In the genomic region with DNA sequence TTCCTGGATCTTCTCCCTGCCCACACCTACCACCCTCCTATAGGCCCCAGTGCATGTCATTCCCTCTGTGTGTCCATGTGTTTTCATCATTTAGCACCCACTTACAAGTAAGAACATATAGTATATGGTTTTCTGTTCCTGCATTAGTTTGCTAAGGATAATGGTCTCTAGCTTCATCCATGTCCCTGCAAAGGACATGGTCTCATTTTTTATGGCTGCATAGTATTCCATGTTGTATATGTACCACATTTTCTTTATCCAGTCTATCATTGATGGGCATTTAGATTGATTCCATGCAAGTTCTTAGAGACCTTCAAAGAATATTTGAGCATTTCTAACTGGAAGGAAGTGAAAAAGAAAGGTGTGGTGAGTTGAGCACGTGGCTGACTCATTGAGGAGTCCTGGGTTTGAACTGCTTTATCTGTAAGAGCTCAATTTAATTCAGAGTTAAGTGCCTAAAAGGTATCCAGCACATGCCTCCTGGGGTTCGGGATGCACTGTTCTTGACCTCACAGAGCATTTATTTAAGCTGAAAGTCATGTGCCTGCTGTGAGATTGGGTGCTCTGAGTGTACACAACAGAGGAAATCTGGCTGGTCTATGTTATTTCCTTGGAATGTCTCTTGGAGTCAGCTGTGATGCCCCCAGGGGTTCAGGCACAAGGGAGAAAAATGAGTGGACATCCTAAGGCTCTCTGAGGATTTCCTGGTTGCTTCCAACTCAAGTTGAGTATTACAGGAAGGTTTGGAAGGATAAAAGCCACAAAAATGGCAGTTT, we compare ENCODE assay signal across 28 cellular contexts. TPM values are rescaled to one million over a fixed set of nuclear protein-coding genes. Genes with fewer than 3 reads are reported as not detected.
"Had no signal": no experiment of that assay in that cellular context is flagged by ENCODE, and none has a peak within 500 bp of the region (broad histone marks: within the 10 kb centered on the region; RNA-seq: fewer than 3 reads in every experiment).

No MANE protein-coding gene starts in this region.

- H3K9me3 Mint-ChIP-seq: activated CD8-positive, alpha-beta T cell treated with anti-CD3 and anti-CD28 coated beads for 36 hours; activated naive CD4-positive, alpha-beta T cell treated with anti-CD3 and anti-CD28 coated beads, Interleukin-2, amount 10 ng/mL, durations not matched to agents 7 days and 5 days; mesothelial cell of epicardium; neural progenitor cell had no signal

- H3K36me3 Mint-ChIP-seq: activated CD8-positive, alpha-beta memory T cell treated with anti-CD3 and anti-CD28 coated beads, Interleukin-2, amount 10 ng/mL, durations not matched to agents 7 days and 5 days; activated naive CD4-positive, alpha-beta T cell treated with anti-CD3 and anti-CD28 coated beads, Interleukin-2, amount 10 ng/mL, durations not matched to agents 7 days and 5 days; immature natural killer cell; mesothelial cell of epicardium; naive thymus-derived CD8-positive, alpha-beta T cell; neural progenitor cell; stimulated activated effector memory CD8-positive, alpha-beta T cell treated with anti-CD3 and anti-CD28 coated beads, Interleukin-12 subunit alpha, Interleukin-12 subunit beta, amount 100 ng/mL, for 72 hours had no signal

- H3K4me3 ChIP-seq: cardiac muscle cell, neural progenitor cell, stomach, transverse colon, uterus had no signal

- H3K36me3 ChIP-seq: cardiac muscle cell, neural progenitor cell, stomach, transverse colon, uterus had no signal

- H3K4me2 ChIP-seq: neural progenitor cell had no signal

- H3K27me3 Mint-ChIP-seq: activated CD8-positive, alpha-beta memory T cell treated with anti-CD3 and anti-CD28 coated beads, Interleukin-2, amount 10 ng/mL, durations not matched to agents 7 days and 5 days; activated CD8-positive, alpha-beta T cell treated with anti-CD3 and anti-CD28 coated beads for 36 hours; activated naive CD4-positive, alpha-beta T cell treated with anti-CD3 and anti-CD28 coated beads, Interleukin-2, amount 10 ng/mL, durations not matched to agents 7 days and 5 days; naive thymus-derived CD8-positive, alpha-beta T cell had no signal

- H3K9me3 ChIP-seq: stomach, transverse colon, uterus had no signal

- DNase-seq: activated CD4-positive, alpha-beta T cell treated with anti-CD3 and anti-CD28 coated beads for 48 hours; activated CD8-positive, alpha-beta memory T cell treated with anti-CD3 and anti-CD28 coated beads, Interleukin-2, amount 10 ng/mL, durations not matched to agents 7 days and 5 days; activated CD8-positive, alpha-beta T cell treated with anti-CD3 and anti-CD28 coated beads for 36 hours; activated effector memory CD4-positive, alpha-beta T cell treated with anti-CD3 and anti-CD28 coated beads, Interleukin-2, amount 50 U/mL, for 16 hours; activated naive CD4-positive, alpha-beta T cell treated with anti-CD3 and anti-CD28 coated beads, Interleukin-2, amount 10 ng/mL, durations not matched to agents 7 days and 5 days; activated T-cell treated with anti-CD3 and anti-CD28 coated beads for 4 hours; amygdala; effector CD4-positive, alpha-beta T cell; erythroblast; foreskin fibroblast; immature natural killer cell; kidney glomerular epithelial cell; left ventricle myocardium superior; mammary epithelial cell; naive thymus-derived CD8-positive, alpha-beta T cell; posterior cingulate gyrus; small intestine; stimulated activated CD4-positive, alpha-beta T cell treated with anti-CD3 and anti-CD28 coated beads, Interleukin-2, amount 100 ng/mL, for 24 hours; stomach; transverse colon; uterus had no signal

- H3K4me1 ChIP-seq: neural progenitor cell, stomach, transverse colon, uterus had no signal

- H2AFZ ChIP-seq: neural progenitor cell had no signal

- H3K27ac ChIP-seq: cardiac muscle cell, neural progenitor cell, stomach, transverse colon, uterus had no signal

- H3K27me3 ChIP-seq: cardiac muscle cell, neural progenitor cell, stomach, transverse colon, uterus had no signal

- H3K4me3 Mint-ChIP-seq: activated CD8-positive, alpha-beta memory T cell treated with anti-CD3 and anti-CD28 coated beads, Interleukin-2, amount 10 ng/mL, durations not matched to agents 7 days and 5 days; activated CD8-positive, alpha-beta T cell treated with anti-CD3 and anti-CD28 coated beads for 36 hours; activated naive CD4-positive, alpha-beta T cell treated with anti-CD3 and anti-CD28 coated beads, Interleukin-2, amount 10 ng/mL, durations not matched to agents 7 days and 5 days; immature natural killer cell; mesothelial cell of epicardium; naive thymus-derived CD8-positive, alpha-beta T cell; neural progenitor cell; stimulated activated effector memory CD8-positive, alpha-beta T cell treated with anti-CD3 and anti-CD28 coated beads, Interleukin-12 subunit alpha, Interleukin-12 subunit beta, amount 100 ng/mL, for 72 hours had no signal

- H3K9ac ChIP-seq: neural progenitor cell had no signal

- H3K4me1 Mint-ChIP-seq: activated CD8-positive, alpha-beta memory T cell treated with anti-CD3 and anti-CD28 coated beads, Interleukin-2, amount 10 ng/mL, durations not matched to agents 7 days and 5 days; activated naive CD4-positive, alpha-beta T cell treated with anti-CD3 and anti-CD28 coated beads, Interleukin-2, amount 10 ng/mL, durations not matched to agents 7 days and 5 days; immature natural killer cell; mesothelial cell of epicardium; naive thymus-derived CD8-positive, alpha-beta T cell; neural progenitor cell; stimulated activated effector memory CD8-positive, alpha-beta T cell treated with anti-CD3 and anti-CD28 coated beads, Interleukin-12 subunit alpha, Interleukin-12 subunit beta, amount 100 ng/mL, for 72 hours had no signal

- ATAC-seq: activated CD8-positive, alpha-beta memory T cell treated with anti-CD3 and anti-CD28 coated beads, Interleukin-2, amount 10 ng/mL, durations not matched to agents 7 days and 5 days; activated CD8-positive, alpha-beta T cell treated with anti-CD3 and anti-CD28 coated beads for 36 hours; left ventricle myocardium superior; naive thymus-derived CD8-positive, alpha-beta T cell; sciatic nerve; stimulated activated effector memory CD8-positive, alpha-beta T cell treated with anti-CD3 and anti-CD28 coated beads, Interleukin-12 subunit alpha, Interleukin-12 subunit beta, amount 100 ng/mL, for 72 hours had no signal

- H3K27ac Mint-ChIP-seq: activated CD8-positive, alpha-beta memory T cell treated with anti-CD3 and anti-CD28 coated beads, Interleukin-2, amount 10 ng/mL, durations not matched to agents 7 days and 5 days; activated CD8-positive, alpha-beta T cell treated with anti-CD3 and anti-CD28 coated beads for 36 hours; activated naive CD4-positive, alpha-beta T cell treated with anti-CD3 and anti-CD28 coated beads, Interleukin-2, amount 10 ng/mL, durations not matched to agents 7 days and 5 days; immature natural killer cell; mesothelial cell of epicardium; naive thymus-derived CD8-positive, alpha-beta T cell; neural progenitor cell; stimulated activated effector memory CD8-positive, alpha-beta T cell treated with anti-CD3 and anti-CD28 coated beads, Interleukin-12 subunit alpha, Interleukin-12 subunit beta, amount 100 ng/mL, for 72 hours had no signal

RNA-seq across cellular contexts. Expression of a gene that starts 56.4 kb away (rescaled TPM):
- total RNA-seq: activated CD8-positive, alpha-beta memory T cell treated with anti-CD3 and anti-CD28 coated beads, Interleukin-2, amount 10 ng/mL, durations not matched to agents 7 days and 5 days; activated CD8-positive, alpha-beta T cell treated with anti-CD3 and anti-CD28 coated beads for 36 hours; glomerular endothelial cell; naive thymus-derived CD8-positive, alpha-beta T cell had no signal
- polyA plus RNA-seq: cardiac muscle cell; fibroblast of lung; immature natural killer cell; mammary epithelial cell; naive thymus-derived CD8-positive, alpha-beta T cell had no signal
